ENCODE assay signal across 22 cellular contexts in genomic region chr9:13113751-13114150, GRCh38.
DNase-seq lines count a peak whose midpoint lies in the region; ATAC-seq and TF ChIP-seq lines count a peak whose summit lies in the region.
"Had no signal": no experiment of that assay in that cellular context is flagged by ENCODE, and none has a peak within 500 bp of the region (broad histone marks: within the 10 kb centered on the region; RNA-seq: fewer than 3 reads in every experiment).

No MANE protein-coding gene starts in this region.

- H3K9me3 ChIP-seq in mucosa of descending colon = no peaks in the 10 kb centered on the region
- H3K9me3 ChIP-seq: gastrocnemius medialis, MG63 had no signal

- intact Hi-C loops in mucosa of descending colon (cut with DNase I, micrococcal nuclease) = no loop called here

- H2AFZ ChIP-seq in ACC112 (ENCODE audit: low read length, unreplicated experiment) = no peak overlapping the region

- ATAC-seq in foreskin keratinocyte = no peak
- ATAC-seq in mucosa of descending colon = no peak
- ATAC-seq: activated CD4-positive, CD25-positive, alpha-beta regulatory T cell treated with anti-CD3 and anti-CD28 coated beads, Interleukin-2, amount 50 U/mL, for 24 hours; activated CD8-positive, alpha-beta T cell treated with anti-CD3 and anti-CD28 coated beads for 36 hours; gastrocnemius medialis; natural killer cell treated with Interleukin-12 subunit alpha and Interleukin-12 subunit beta and Interleukin-15 and Interleukin-18, amount 100 ng/mL, for 72 hours; Panc1; stimulated activated effector memory CD8-positive, alpha-beta T cell treated with anti-CD3 and anti-CD28 coated beads, Interleukin-12 subunit alpha, Interleukin-12 subunit beta, amount 100 ng/mL, for 72 hours; T-cell had no signal

- H3K27me3 ChIP-seq in ACC112 (ENCODE audit: insufficient read depth, low read length) = no peaks in the 10 kb centered on the region
- no peaks in the 10 kb centered on the region for H3K27me3 ChIP-seq in foreskin keratinocyte
- H3K27me3 ChIP-seq: gastrocnemius medialis, MG63 had no signal

- H3K4me3 ChIP-seq in ACC112 (ENCODE audit: low read depth, low read length) (peak overlapping the region; percentile 29; the same call in 1 of the 2 replicates), mucosa of descending colon (no peak overlapping the region)
- H3K4me3 ChIP-seq: gastrocnemius medialis, MG63, smooth muscle cell had no signal

- H3K27ac ChIP-seq in ACC112 (ENCODE audit: low read depth, low read length) (no peak overlapping the region), foreskin keratinocyte (no peak overlapping the region)
- H3K27ac ChIP-seq: gastrocnemius medialis had no signal

- H3K36me3 ChIP-seq in ACC112 (ENCODE audit: insufficient read depth, low read length) (peaks cover 12% of the 10 kb centered on the region), mucosa of descending colon (ENCODE audit: low read depth) (no peaks in the 10 kb centered on the region)

- H3K4me1 ChIP-seq in ACC112 (ENCODE audit: control insufficient read depth, insufficient read depth, low read length, unreplicated experiment) (peaks cover 15% of the 10 kb centered on the region), foreskin keratinocyte (no peaks in the 10 kb centered on the region), mucosa of descending colon (ENCODE audit: low read depth) (no peaks in the 10 kb centered on the region)

- no peaks in the 10 kb centered on the region for H3K79me2 ChIP-seq in ACC112 (ENCODE audit: control insufficient read depth, insufficient read depth, low read length, unreplicated experiment)

- TF ChIP-seq CTCF in foreskin keratinocyte (conservative IDR thresholded peaks at IDR 0.05) (no peak), mucosa of descending colon (IDR thresholded peaks at IDR 0.05) (no peak)

- DNase-seq in HS-27A (ENCODE audit: low read depth) = peak; percentile 3
- peak; percentile 14 for DNase-seq in astrocyte of the hippocampus (ENCODE audit: low read depth, low spot score)
- peak; percentile 46 for DNase-seq in fibroblast of peridontal ligament (ENCODE audit: extremely low read depth)
- DNase-seq in activated T-cell treated with anti-CD3 and anti-CD28 coated beads, Interleukin-2, amount 50 U/mL, for 1 hour = no peak
- DNase-seq in hippocampal formation (lab: John Stamatoyannopoulos, UW) = no peak
- DNase-seq in foreskin keratinocyte = no peak
- no peak for DNase-seq in mucosa of descending colon
- DNase-seq: activated CD8-positive, alpha-beta T cell treated with anti-CD3 and anti-CD28 coated beads for 36 hours; activated gamma-delta T cell treated with Interleukin-2 at 50 U/mL for 16 hours; dermis blood vessel endothelial cell; DMS79 treated with DMSO at 0.1 percent for 48 hours; gastrocnemius medialis; NK-92 treated with Interleukin-12 subunit alpha and Interleukin-12 subunit beta, amount 100 ng/mL, for 24 hours; substantia nigra; T-cell had no signal

Comparison
In these comparisons a context has a peak if more than half of its experiments do, and no peak if none do; other contexts are left out.
1. DNase-seq: peak in HS-27A (single experiment), astrocyte of the hippocampus (single experiment) and fibroblast of peridontal ligament (single experiment); none in activated T-cell treated with anti-CD3 and anti-CD28 coated beads, Interleukin-2, amount 50 U/mL, for 1 hour (single experiment), hippocampal formation (0 of 2), foreskin keratinocyte (0 of 2) and mucosa of descending colon (0 of 3).